Comparison of ENCODE assay signal across 8 cellular contexts in the genomic region with DNA sequence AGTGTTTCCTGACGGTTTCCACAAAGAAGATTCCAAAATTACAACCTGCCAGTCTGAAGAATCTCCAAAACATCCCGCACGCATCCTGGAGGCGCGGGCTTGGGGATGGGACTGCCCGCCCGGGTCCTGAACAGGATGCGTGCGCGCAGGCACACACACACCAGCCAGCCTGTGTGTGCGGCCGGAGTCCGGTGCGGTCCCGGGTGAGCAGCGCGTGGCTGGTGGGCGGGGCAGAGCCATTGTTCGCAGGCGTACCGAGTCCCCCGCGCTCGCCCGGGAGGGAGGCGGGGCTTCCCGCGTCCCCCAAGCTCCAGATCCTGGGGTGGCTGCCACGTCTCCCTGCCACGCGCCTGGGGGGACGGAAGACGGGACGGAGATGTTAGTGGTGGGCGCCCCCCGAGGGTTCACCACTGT. TPM values are rescaled to one million over a fixed set of nuclear protein-coding genes. Genes with fewer than 3 reads are reported as not detected.
DNase-seq lines count a peak whose midpoint lies in the region; FAIRE-seq and TF ChIP-seq lines count a peak whose summit lies in the region.

No MANE protein-coding gene starts in this region.

- peak overlapping the region; percentile 89 for H3K4me2 ChIP-seq in skeletal muscle satellite cell (ENCODE audit: low read length)

- no peak for TF ChIP-seq CTCF in brain (conservative IDR thresholded peaks at IDR 0.05)

- H3K27me3 ChIP-seq in MG63 (no peaks in the 10 kb centered on the region), skeletal muscle satellite cell (ENCODE audit: control insufficient read depth, insufficient read depth, low read length) (peaks cover 3% of the 10 kb centered on the region)

- H3K4me1 Mint-ChIP-seq in brain = peaks cover 83% of the 10 kb centered on the region

- peaks cover 38% of the 10 kb centered on the region for H3K36me3 Mint-ChIP-seq in brain

- peak overlapping the region; percentile 83 for H3K4me3 ChIP-seq in GM08714 (ENCODE audit: low read length)
- peak overlapping the region; percentile 65 for H3K4me3 ChIP-seq in MG63
- H3K4me3 ChIP-seq in iPS-18c (ENCODE audit: insufficient read depth, low read depth, low read length) = peak overlapping the region; percentile 96
- peak overlapping the region; percentile 92 for H3K4me3 ChIP-seq in skeletal muscle satellite cell (ENCODE audit: low read length)

- peaks cover 31% of the 10 kb centered on the region for H3K4me1 ChIP-seq in skeletal muscle satellite cell (ENCODE audit: control insufficient read depth, insufficient read depth, low read length)

- peak overlapping the region; percentile 93 to 100 (median 99) for H3K4me3 Mint-ChIP-seq in brain

- H3K27ac Mint-ChIP-seq in brain = peak overlapping the region; percentile 91 to 99 (median 97)

- H3K36me3 ChIP-seq in MG63 (peaks cover 4% of the 10 kb centered on the region), skeletal muscle satellite cell (ENCODE audit: insufficient read depth, low read length) (peaks cover 25% of the 10 kb centered on the region)

- peaks cover 0 to 3% (median 0%) of the 10 kb centered on the region in 5 experiments for H3K9me3 Mint-ChIP-seq in brain

- peak overlapping the region; percentile 79 for H3K9ac ChIP-seq in skeletal muscle satellite cell (ENCODE audit: low read depth, low read length)

- peaks cover 19% of the 10 kb centered on the region for H3K27me3 Mint-ChIP-seq in brain

- FAIRE-seq in H54 (lab: Jason Lieb, UNC) = no peak

- peak; percentile 48 for TF ChIP-seq POLR2A in H54 (IDR thresholded peaks at IDR 0.05; ENCODE audit: low read depth, low read length)

- H3K9me3 ChIP-seq in MG63 = no peaks in the 10 kb centered on the region
- H3K9me3 ChIP-seq in iPS-18c (ENCODE audit: control insufficient read depth, insufficient read depth, low read length) = no peaks in the 10 kb centered on the region
- no peaks in the 10 kb centered on the region for H3K9me3 ChIP-seq in skeletal muscle satellite cell (replicated peaks; ENCODE audit: low read length)

- DNase-seq in H54 (ENCODE audit: insufficient read length, low spot score) (peak; percentile 56), MG63 (peak; percentile 75), T-helper 9 cell (peak; percentile 46), amniotic stem cell (lab: John Stamatoyannopoulos, UW) (no peak)

RNA-seq across cellular contexts. Expression of a gene that starts 0.7 kb away (rescaled TPM):
- 48.8 and 56.3 TPM in 2 replicates for total RNA-seq in MG63 (2014; rRNA removed; shearing (Covaris generic); ENCODE audit: low replicate concordance)
- polyA plus RNA-seq in brain (ENCODE audit: insufficient read depth, low read depth, low replicate concordance) = 423 TPM
- 170 and 467 TPM in 2 replicates for total RNA-seq in skeletal muscle satellite cell (2012; rRNA removed)

RNA-seq across cellular contexts. Expression of a gene that starts 16.3 kb away (rescaled TPM):
- total RNA-seq in MG63 (2014; rRNA removed; shearing (Covaris generic); ENCODE audit: low replicate concordance) = not detected in 2 replicates
- 1.3 TPM for polyA plus RNA-seq in brain (ENCODE audit: insufficient read depth, low read depth, low replicate concordance)
- not detected in 2 replicates for total RNA-seq in skeletal muscle satellite cell (2012; rRNA removed)

RNA-seq across cellular contexts. Expression of a gene that starts 59.9 kb away (rescaled TPM):
- total RNA-seq in MG63 (2014; rRNA removed; shearing (Covaris generic); ENCODE audit: low replicate concordance) = 43.0 and 74.3 TPM in 2 replicates
- 28.9 TPM for polyA plus RNA-seq in brain (ENCODE audit: insufficient read depth, low read depth, low replicate concordance)
- 44.3 and 58.1 TPM in 2 replicates for total RNA-seq in skeletal muscle satellite cell (2012; rRNA removed)
